Comparison of ENCODE assay signal across 7 cellular contexts in the genomic region with DNA sequence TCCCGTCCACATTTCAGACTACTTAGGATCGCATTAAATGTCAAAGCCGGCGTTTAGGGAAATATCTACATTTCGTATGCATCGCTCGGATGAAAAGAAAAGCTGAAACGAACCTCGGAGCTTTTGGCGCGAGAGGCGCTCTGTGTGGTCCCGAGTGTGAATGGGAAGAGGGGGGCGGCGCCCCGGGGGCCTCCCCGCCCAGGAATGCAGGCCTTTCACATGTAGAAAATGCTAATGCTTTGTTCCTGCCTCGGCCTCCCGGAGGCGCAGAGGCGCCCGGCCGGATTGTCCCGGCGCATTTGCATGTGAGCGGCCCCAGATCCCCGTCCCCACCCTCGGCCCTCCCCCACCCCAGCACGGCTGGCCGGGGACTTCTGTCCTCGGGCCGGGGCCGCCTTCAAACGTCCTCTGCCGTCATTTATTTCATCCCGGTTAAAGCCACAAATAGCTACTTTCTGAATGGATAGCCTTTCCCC. TPM values are rescaled to one million over a fixed set of nuclear protein-coding genes. Genes with fewer than 3 reads are reported as not detected.
A peak's percentile ranks its signal among the peaks of the same experiment; 100 is the strongest.
DNase-seq lines count a peak whose midpoint lies in the region; ATAC-seq and TF ChIP-seq lines count a peak whose summit lies in the region.

No MANE protein-coding gene starts in this region.

- TF ChIP-seq CTCF in GM12872 (IDR thresholded peaks at IDR 0.05; ENCODE audit: insufficient read depth, low read depth, low read length) = peak; percentile 27; the same call in 2 of the 3 replicates
- TF ChIP-seq CTCF in osteocyte (IDR thresholded peaks at IDR 0.05) = no peak

- H3K4me1 Mint-ChIP-seq in osteocyte (ENCODE audit: unreplicated experiment) = peaks cover 6% of the 10 kb centered on the region

- peak; percentile 14 for DNase-seq in activated CD8-positive, alpha-beta memory T cell treated with anti-CD3 and anti-CD28 coated beads, Interleukin-2, amount 50 U/mL, for 4 hours
- no peak for DNase-seq in Right ventricle myocardium inferior (ENCODE audit: missing footprints)
- DNase-seq in osteocyte (ENCODE audit: extremely low spot score, unreplicated experiment) = peak; percentile 87
- no peak for DNase-seq in OCI-M2 (lab: John Stamatoyannopoulos, UW; ENCODE audit: unreplicated experiment)

- intact Hi-C loops in Right ventricle myocardium inferior (cut with DNase I) = loop anchor here (2.0 kb wide), 1 partner anchor 46 kb away; no protein-coding TSS in a partner anchor

- ATAC-seq in GM21717 (IDR thresholded peaks at IDR 0.05; ENCODE audit: unreplicated experiment) (peak; percentile 39), Right ventricle myocardium inferior (peak; percentile 47)

- no peak for TF ChIP-seq RAD21 in Ishikawa (IDR thresholded peaks at IDR 0.05; ENCODE audit: low read depth)

- H3K4me3 Mint-ChIP-seq in osteocyte (ENCODE audit: unreplicated experiment) = peak overlapping the region; percentile 91

- H3K27me3 Mint-ChIP-seq in osteocyte (ENCODE audit: unreplicated experiment) = no peaks in the 10 kb centered on the region

- peak overlapping the region; percentile 84 for H3K27ac Mint-ChIP-seq in osteocyte (ENCODE audit: unreplicated experiment)

- peaks cover 5% of the 10 kb centered on the region for H3K36me3 Mint-ChIP-seq in osteocyte (ENCODE audit: unreplicated experiment)

- H3K9me3 Mint-ChIP-seq in osteocyte (ENCODE audit: unreplicated experiment) = no peaks in the 10 kb centered on the region

- TF ChIP-seq EP300 in Ishikawa (IDR thresholded peaks at IDR 0.05; ENCODE audit: borderline replicate concordance) = no peak

TF ChIP-seq in Ishikawa, 13 proteins besides CTCF, POLR2A, EP300 and RAD21:
- TF ChIP-seq FOXM1 (IDR thresholded peaks at IDR 0.05; ENCODE audit: borderline replicate concordance, low read depth) = no peak
- TF ChIP-seq YY1 (IDR thresholded peaks at IDR 0.05; ENCODE audit: low read depth) = no peak
- TF ChIP-seq, protein P1, sequence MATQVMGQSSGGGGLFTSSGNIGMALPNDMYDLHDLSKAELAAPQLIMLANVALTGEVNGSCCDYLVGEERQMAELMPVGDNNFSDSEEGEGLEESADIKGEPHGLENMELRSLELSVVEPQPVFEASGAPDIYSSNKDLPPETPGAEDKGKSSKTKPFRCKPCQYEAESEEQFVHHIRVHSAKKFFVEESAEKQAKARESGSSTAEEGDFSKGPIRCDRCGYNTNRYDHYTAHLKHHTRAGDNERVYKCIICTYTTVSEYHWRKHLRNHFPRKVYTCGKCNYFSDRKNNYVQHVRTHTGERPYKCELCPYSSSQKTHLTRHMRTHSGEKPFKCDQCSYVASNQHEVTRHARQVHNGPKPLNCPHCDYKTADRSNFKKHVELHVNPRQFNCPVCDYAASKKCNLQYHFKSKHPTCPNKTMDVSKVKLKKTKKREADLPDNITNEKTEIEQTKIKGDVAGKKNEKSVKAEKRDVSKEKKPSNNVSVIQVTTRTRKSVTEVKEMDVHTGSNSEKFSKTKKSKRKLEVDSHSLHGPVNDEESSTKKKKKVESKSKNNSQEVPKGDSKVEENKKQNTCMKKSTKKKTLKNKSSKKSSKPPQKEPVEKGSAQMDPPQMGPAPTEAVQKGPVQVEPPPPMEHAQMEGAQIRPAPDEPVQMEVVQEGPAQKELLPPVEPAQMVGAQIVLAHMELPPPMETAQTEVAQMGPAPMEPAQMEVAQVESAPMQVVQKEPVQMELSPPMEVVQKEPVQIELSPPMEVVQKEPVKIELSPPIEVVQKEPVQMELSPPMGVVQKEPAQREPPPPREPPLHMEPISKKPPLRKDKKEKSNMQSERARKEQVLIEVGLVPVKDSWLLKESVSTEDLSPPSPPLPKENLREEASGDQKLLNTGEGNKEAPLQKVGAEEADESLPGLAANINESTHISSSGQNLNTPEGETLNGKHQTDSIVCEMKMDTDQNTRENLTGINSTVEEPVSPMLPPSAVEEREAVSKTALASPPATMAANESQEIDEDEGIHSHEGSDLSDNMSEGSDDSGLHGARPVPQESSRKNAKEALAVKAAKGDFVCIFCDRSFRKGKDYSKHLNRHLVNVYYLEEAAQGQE (IDR thresholded peaks at IDR 0.05; ENCODE audit: low read depth) = no peak
- TF ChIP-seq ZBTB7A (IDR thresholded peaks at IDR 0.05; ENCODE audit: low read depth) = peak; percentile 68
- TF ChIP-seq, protein P2, sequence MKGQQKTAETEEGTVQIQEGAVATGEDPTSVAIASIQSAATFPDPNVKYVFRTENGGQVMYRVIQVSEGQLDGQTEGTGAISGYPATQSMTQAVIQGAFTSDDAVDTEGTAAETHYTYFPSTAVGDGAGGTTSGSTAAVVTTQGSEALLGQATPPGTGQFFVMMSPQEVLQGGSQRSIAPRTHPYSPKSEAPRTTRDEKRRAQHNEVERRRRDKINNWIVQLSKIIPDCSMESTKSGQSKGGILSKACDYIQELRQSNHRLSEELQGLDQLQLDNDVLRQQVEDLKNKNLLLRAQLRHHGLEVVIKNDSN (IDR thresholded peaks at IDR 0.05) = no peak
- no peak for TF ChIP-seq CREB1 (IDR thresholded peaks at IDR 0.05; ENCODE audit: low read depth)
- no peak for TF ChIP-seq NFIC (IDR thresholded peaks at IDR 0.05)
- TF ChIP-seq TCF12 (IDR thresholded peaks at IDR 0.05; ENCODE audit: low read depth) = no peak
- TF ChIP-seq, protein P3, sequence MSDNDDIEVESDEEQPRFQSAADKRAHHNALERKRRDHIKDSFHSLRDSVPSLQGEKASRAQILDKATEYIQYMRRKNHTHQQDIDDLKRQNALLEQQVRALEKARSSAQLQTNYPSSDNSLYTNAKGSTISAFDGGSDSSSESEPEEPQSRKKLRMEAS (IDR thresholded peaks at IDR 0.05) = no peak
- TF ChIP-seq TAF1 (IDR thresholded peaks at IDR 0.05; ENCODE audit: low read depth) = no peak
- TF ChIP-seq CEBPB (IDR thresholded peaks at IDR 0.05) = no peak
- peak; percentile 73 for TF ChIP-seq TEAD4 (IDR thresholded peaks at IDR 0.05)
- TF ChIP-seq EGR1 (IDR thresholded peaks at IDR 0.05) = no peak
TF ChIP-seq in Ishikawa: peak in this region for 2.

RNA-seq across cellular contexts. Expression of gene TRIM71, which starts 37.0 kb away (rescaled TPM):
- not detected for total RNA-seq in Right ventricle myocardium inferior
- 0.05 TPM in 1 of 2 replicates, not detected in the other for total RNA-seq in osteocyte

Comparison
In these comparisons a context has a peak if more than half of its experiments do, and no peak if none do; other contexts are left out.
1. DNase-seq: peak in activated CD8-positive, alpha-beta memory T cell treated with anti-CD3 and anti-CD28 coated beads, Interleukin-2, amount 50 U/mL, for 4 hours (single experiment) and osteocyte (single experiment); none in Right ventricle myocardium inferior (single experiment) and OCI-M2 (single experiment).